ENCODE assay signal across 1 cellular context in the genomic region with DNA sequence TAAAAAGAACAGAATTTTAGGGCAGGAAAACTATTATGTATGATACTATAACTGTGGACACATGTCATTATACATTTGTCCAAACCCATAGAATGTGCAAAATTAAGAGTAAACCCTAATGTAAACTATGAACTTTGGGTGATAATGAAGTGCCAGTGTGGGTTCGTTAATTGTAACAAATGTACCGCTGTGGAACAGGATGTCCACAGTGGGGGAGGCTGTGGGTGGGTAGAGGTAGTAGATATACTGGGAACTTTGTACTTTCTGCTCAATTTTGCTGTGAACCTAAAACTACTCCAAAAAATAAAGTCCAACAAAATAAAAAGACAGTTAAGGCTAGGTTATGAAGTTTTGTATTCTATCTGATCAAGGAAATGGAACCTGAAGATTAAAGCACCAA.
TF ChIP-seq lines count a peak whose summit lies in the region.

No MANE protein-coding gene starts in this region.

TF ChIP-seq in GM23338, 12 proteins besides CTCF, POLR2A, EP300 and RAD21 (continued from another document):
- TF ChIP-seq, protein P1, sequence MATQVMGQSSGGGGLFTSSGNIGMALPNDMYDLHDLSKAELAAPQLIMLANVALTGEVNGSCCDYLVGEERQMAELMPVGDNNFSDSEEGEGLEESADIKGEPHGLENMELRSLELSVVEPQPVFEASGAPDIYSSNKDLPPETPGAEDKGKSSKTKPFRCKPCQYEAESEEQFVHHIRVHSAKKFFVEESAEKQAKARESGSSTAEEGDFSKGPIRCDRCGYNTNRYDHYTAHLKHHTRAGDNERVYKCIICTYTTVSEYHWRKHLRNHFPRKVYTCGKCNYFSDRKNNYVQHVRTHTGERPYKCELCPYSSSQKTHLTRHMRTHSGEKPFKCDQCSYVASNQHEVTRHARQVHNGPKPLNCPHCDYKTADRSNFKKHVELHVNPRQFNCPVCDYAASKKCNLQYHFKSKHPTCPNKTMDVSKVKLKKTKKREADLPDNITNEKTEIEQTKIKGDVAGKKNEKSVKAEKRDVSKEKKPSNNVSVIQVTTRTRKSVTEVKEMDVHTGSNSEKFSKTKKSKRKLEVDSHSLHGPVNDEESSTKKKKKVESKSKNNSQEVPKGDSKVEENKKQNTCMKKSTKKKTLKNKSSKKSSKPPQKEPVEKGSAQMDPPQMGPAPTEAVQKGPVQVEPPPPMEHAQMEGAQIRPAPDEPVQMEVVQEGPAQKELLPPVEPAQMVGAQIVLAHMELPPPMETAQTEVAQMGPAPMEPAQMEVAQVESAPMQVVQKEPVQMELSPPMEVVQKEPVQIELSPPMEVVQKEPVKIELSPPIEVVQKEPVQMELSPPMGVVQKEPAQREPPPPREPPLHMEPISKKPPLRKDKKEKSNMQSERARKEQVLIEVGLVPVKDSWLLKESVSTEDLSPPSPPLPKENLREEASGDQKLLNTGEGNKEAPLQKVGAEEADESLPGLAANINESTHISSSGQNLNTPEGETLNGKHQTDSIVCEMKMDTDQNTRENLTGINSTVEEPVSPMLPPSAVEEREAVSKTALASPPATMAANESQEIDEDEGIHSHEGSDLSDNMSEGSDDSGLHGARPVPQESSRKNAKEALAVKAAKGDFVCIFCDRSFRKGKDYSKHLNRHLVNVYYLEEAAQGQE (IDR thresholded peaks at IDR 0.05; ENCODE audit: unreplicated experiment), result no peak
- TF ChIP-seq POLR2AphosphoS5 (IDR thresholded peaks at IDR 0.05; ENCODE audit: low read depth) (no peak), EZH2phosphoT487 (IDR thresholded peaks at IDR 0.05; ENCODE audit: unreplicated experiment) (no peak), JUNB (IDR thresholded peaks at IDR 0.05; ENCODE audit: unreplicated experiment) (no peak), ZNF331 (CRISPR knock-in tag; IDR thresholded peaks at IDR 0.05; ENCODE audit: low read depth) (no peak), STAT1 (IDR thresholded peaks at IDR 0.05; ENCODE audit: unreplicated experiment) (no peak), NANOG (IDR thresholded peaks at IDR 0.05; ENCODE audit: borderline replicate concordance) (no peak), ZNF114 (CRISPR knock-in tag; IDR thresholded peaks at IDR 0.05) (no peak), EZH2 (IDR thresholded peaks at IDR 0.05; ENCODE audit: low read depth, unreplicated experiment) (no peak)
- TF ChIP-seq, protein P2, sequence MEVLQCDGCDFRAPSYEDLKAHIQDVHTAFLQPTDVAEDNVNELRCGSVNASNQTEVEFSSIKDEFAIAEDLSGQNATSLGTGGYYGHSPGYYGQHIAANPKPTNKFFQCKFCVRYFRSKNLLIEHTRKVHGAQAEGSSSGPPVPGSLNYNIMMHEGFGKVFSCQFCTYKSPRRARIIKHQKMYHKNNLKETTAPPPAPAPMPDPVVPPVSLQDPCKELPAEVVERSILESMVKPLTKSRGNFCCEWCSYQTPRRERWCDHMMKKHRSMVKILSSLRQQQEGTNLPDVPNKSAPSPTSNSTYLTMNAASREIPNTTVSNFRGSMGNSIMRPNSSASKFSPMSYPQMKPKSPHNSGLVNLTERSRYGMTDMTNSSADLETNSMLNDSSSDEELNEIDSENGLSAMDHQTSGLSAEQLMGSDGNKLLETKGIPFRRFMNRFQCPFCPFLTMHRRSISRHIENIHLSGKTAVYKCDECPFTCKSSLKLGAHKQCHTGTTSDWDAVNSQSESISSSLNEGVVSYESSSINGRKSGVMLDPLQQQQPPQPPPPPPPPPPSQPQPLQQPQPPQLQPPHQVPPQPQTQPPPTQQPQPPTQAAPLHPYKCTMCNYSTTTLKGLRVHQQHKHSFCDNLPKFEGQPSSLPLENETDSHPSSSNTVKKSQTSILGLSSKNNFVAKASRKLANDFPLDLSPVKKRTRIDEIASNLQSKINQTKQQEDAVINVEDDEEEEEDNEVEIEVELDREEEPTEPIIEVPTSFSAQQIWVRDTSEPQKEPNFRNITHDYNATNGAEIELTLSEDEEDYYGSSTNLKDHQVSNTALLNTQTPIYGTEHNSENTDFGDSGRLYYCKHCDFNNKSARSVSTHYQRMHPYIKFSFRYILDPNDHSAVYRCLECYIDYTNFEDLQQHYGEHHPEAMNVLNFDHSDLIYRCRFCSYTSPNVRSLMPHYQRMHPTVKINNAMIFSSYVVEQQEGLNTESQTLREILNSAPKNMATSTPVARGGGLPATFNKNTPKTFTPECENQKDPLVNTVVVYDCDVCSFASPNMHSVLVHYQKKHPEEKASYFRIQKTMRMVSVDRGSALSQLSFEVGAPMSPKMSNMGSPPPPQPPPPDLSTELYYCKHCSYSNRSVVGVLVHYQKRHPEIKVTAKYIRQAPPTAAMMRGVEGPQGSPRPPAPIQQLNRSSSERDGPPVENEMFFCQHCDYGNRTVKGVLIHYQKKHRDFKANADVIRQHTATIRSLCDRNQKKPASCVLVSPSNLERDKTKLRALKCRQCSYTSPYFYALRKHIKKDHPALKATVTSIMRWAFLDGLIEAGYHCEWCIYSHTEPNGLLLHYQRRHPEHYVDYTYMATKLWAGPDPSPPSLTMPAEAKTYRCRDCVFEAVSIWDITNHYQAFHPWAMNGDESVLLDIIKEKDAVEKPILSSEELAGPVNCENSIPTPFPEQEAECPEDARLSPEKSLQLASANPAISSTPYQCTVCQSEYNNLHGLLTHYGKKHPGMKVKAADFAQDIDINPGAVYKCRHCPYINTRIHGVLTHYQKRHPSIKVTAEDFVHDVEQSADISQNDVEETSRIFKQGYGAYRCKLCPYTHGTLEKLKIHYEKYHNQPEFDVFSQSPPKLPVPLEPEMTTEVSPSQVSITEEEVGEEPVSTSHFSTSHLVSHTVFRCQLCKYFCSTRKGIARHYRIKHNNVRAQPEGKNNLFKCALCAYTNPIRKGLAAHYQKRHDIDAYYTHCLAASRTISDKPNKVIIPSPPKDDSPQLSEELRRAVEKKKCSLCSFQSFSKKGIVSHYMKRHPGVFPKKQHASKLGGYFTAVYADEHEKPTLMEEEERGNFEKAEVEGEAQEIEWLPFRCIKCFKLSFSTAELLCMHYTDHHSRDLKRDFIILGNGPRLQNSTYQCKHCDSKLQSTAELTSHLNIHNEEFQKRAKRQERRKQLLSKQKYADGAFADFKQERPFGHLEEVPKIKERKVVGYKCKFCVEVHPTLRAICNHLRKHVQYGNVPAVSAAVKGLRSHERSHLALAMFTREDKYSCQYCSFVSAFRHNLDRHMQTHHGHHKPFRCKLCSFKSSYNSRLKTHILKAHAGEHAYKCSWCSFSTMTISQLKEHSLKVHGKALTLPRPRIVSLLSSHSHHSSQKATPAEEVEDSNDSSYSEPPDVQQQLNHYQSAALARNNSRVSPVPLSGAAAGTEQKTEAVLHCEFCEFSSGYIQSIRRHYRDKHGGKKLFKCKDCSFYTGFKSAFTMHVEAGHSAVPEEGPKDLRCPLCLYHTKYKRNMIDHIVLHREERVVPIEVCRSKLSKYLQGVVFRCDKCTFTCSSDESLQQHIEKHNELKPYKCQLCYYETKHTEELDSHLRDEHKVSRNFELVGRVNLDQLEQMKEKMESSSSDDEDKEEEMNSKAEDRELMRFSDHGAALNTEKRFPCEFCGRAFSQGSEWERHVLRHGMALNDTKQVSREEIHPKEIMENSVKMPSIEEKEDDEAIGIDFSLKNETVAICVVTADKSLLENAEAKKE (CRISPR knock-in tag; IDR thresholded peaks at IDR 0.05), result no peak
